ENCODE assay signal across 25 cellular contexts in the genomic region with DNA sequence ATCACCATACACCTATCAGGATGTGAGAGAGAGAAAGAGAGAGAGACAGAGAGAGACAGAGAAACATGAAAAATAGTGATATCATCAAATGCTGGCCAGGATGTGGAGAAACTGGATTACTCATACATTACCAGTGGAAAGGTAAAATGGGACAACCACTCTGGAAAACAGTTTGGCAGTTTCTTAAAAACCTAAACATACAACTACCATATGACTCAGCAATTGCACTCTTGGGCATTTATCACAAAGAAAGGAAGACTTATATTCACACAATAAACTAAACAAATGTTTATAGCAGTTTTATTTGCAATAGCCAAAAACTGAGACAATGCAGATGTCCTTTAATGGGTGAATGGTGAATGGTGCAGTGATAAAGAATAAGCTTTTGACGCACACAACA. TPM values are rescaled to one million over a fixed set of nuclear protein-coding genes. Genes with fewer than 3 reads are reported as not detected.
DNase-seq lines count a peak whose midpoint lies in the region; ATAC-seq, FAIRE-seq and TF ChIP-seq lines count a peak whose summit lies in the region.
"Had no signal": no experiment of that assay in that cellular context is flagged by ENCODE, and none has a peak within 500 bp of the region (broad histone marks: within the 10 kb centered on the region; RNA-seq: fewer than 3 reads in every experiment).

No MANE protein-coding gene starts in this region.

- no peaks in the 10 kb centered on the region for H3K79me2 ChIP-seq in HepG2 (ENCODE audit: insufficient read depth, low read length)

- no peak overlapping the region for H2AFZ ChIP-seq in HepG2 (ENCODE audit: low read length)

- no peak for TF ChIP-seq POLR2A in HepG2 (IDR thresholded peaks at IDR 0.05; ENCODE audit: insufficient read depth in 1 of 2, low read depth in 2 of 2, low read length in 2 of 2)
- no peak for TF ChIP-seq POLR2A in right lobe of liver (IDR thresholded peaks at IDR 0.05)

- no peaks in the 10 kb centered on the region for H3K36me3 Mint-ChIP-seq in naive thymus-derived CD4-positive, alpha-beta T cell
- H3K36me3 Mint-ChIP-seq: activated naive CD4-positive, alpha-beta T cell treated with anti-CD3 and anti-CD28 coated beads, Interleukin-2, amount 10 ng/mL, durations not matched to agents 7 days and 5 days; memory B cell; T-cell had no signal

- in situ Hi-C loops in HepG2 (cut with HindIII; ENCODE audit: extremely low pct_ligation_motif_present, low pct_unique_long_range_greater_than_20kb) (no loop called here), SK-MEL-5 (cut with HindIII; ENCODE audit: low pct_unique_long_range_greater_than_20kb, low sequenced_read_pairs) (no loop called here)

- POLR2A ChIA-PET in HepG2 (lab: Yijun Ruan, JAX): no interaction called here
- POLR2A ChIA-PET in naive thymus-derived CD4-positive, alpha-beta T cell (lab: Charles Lee): no interaction called here

- H3K4me3 Mint-ChIP-seq in naive thymus-derived CD4-positive, alpha-beta T cell: no peak overlapping the region
- H3K4me3 Mint-ChIP-seq: activated naive CD4-positive, alpha-beta T cell treated with anti-CD3 and anti-CD28 coated beads, Interleukin-2, amount 10 ng/mL, durations not matched to agents 7 days and 5 days; activated T-cell treated with anti-CD3 and anti-CD28 coated beads, Interleukin-2, amount 50 U/mL, for 72 hours; B cell; central memory CD8-positive, alpha-beta T cell; memory B cell; stimulated activated naive CD8-positive, alpha-beta T cell treated with anti-CD3 and anti-CD28 coated beads, Interleukin-15, Interleukin-2, amounts not matched to agents 100 ng/mL and 50 ng/mL, for 24 hours; T-cell had no signal

- peaks cover 0 to 14% (median 7%) of the 10 kb centered on the region in 11 donors for H3K9me3 Mint-ChIP-seq in naive thymus-derived CD4-positive, alpha-beta T cell
- H3K9me3 Mint-ChIP-seq: activated naive CD4-positive, alpha-beta T cell treated with anti-CD3 and anti-CD28 coated beads, Interleukin-2, amount 10 ng/mL, durations not matched to agents 7 days and 5 days had no signal

- H3K9me3 ChIP-seq in HepG2 (ENCODE audit: low read length): peaks cover 16% of the 10 kb centered on the region
- H3K9me3 ChIP-seq in right lobe of liver: no peaks in the 10 kb centered on the region
- no peaks in the 10 kb centered on the region for H3K9me3 ChIP-seq in BE2C
- H3K9me3 ChIP-seq in naive thymus-derived CD4-positive, alpha-beta T cell (ENCODE audit: control insufficient read depth in 2 of 3, low read length in 3 of 3): no peaks in the 10 kb centered on the region
- H3K9me3 ChIP-seq: thyroid gland had no signal

- no peak overlapping the region for H3K9ac ChIP-seq in HepG2 (ENCODE audit: insufficient read depth, low read depth, low read length)

- TF ChIP-seq EP300 in HepG2 (IDR thresholded peaks at IDR 0.05; ENCODE audit: low read depth in 2 of 2, low read length in 2 of 2) (no peak), HepG2 (CRISPR knock-in tag; IDR thresholded peaks at IDR 0.05; ENCODE audit: borderline replicate concordance) (no peak)

- H3K4me2 ChIP-seq in HepG2 (ENCODE audit: low read depth, low read length): no peak overlapping the region

- H3K36me3 ChIP-seq in HepG2 (replicated peaks in 1 of 2; ENCODE audit: control insufficient read depth in 1 of 2, insufficient read depth in 2 of 2, low read length in 2 of 2): no peaks in the 10 kb centered on the region
- no peaks in the 10 kb centered on the region for H3K36me3 ChIP-seq in right lobe of liver
- H3K36me3 ChIP-seq in BE2C: no peaks in the 10 kb centered on the region
- H3K36me3 ChIP-seq in naive thymus-derived CD4-positive, alpha-beta T cell (ENCODE audit: control insufficient read depth in 2 of 3, insufficient read depth in 3 of 3, low read length in 3 of 3): no peaks in the 10 kb centered on the region
- H3K36me3 ChIP-seq: thyroid gland had no signal

- DNase-seq in HepG2 (ENCODE audit: low spot score): no peak
- DNase-seq in right lobe of liver: no peak
- peak; percentile 66 for DNase-seq in SK-MEL-5 (ENCODE audit: low read depth, low spot score)
- DNase-seq in fibroblast of mammary gland (ENCODE audit: low read depth): peak; percentile 82
- DNase-seq in AG20443 (ENCODE audit: low spot score): no peak
- DNase-seq in BE2C: no peak
- no peak for DNase-seq in naive thymus-derived CD4-positive, alpha-beta T cell
- DNase-seq: 8988T; activated naive CD4-positive, alpha-beta T cell treated with anti-CD3 and anti-CD28 coated beads, Interleukin-2, amount 10 ng/mL, durations not matched to agents 7 days and 5 days; activated T-cell treated with anti-CD3 and anti-CD28 coated beads, Interleukin-2, amount 50 U/mL, for 72 hours; NCI-H2171 treated with DMSO at 0.1 percent for 48 hours; NCI-H82; right cardiac atrium; SHP77 treated with DMSO at 0.1 percent for 48 hours; T-cell; thyroid gland had no signal

- H3K27me3 Mint-ChIP-seq in naive thymus-derived CD4-positive, alpha-beta T cell: peaks cover 29 to 51% (median 48%) of the 10 kb centered on the region in 5 donors

- H3K27me3 ChIP-seq in HepG2 (ENCODE audit: control insufficient read depth in 1 of 2, insufficient read depth in 2 of 2, low read length in 2 of 2) (peaks cover 0 to 12% of the 10 kb centered on the region in 2 experiments; a peak in 2 of 5 replicates), right lobe of liver (no peaks in the 10 kb centered on the region), BE2C (peaks cover 66% of the 10 kb centered on the region)
- peaks cover 0 to 3% of the 10 kb centered on the region in 2 donors for H3K27me3 ChIP-seq in naive thymus-derived CD4-positive, alpha-beta T cell (ENCODE audit: control insufficient read depth in 2 of 2, insufficient read depth in 2 of 2, low read length in 2 of 2)
- H3K27me3 ChIP-seq: thyroid gland had no signal

- H3K4me1 Mint-ChIP-seq in naive thymus-derived CD4-positive, alpha-beta T cell: peaks cover 0 to 2% (median 0%) of the 10 kb centered on the region in 7 donors
- H3K4me1 Mint-ChIP-seq: activated naive CD4-positive, alpha-beta T cell treated with anti-CD3 and anti-CD28 coated beads, Interleukin-2, amount 10 ng/mL, durations not matched to agents 7 days and 5 days; B cell; central memory CD8-positive, alpha-beta T cell; memory B cell; T-cell had no signal

- H3K4me3 ChIP-seq in HepG2 (replicated peaks in 1 of 3; ENCODE audit: insufficient read depth in 1 of 3, low read depth in 2 of 3, low read length in 3 of 3): no peak overlapping the region
- no peak overlapping the region for H3K4me3 ChIP-seq in right lobe of liver
- H3K4me3 ChIP-seq in fibroblast of mammary gland (ENCODE audit: control insufficient read depth, low read depth, low read length): no peak overlapping the region
- no peak overlapping the region for H3K4me3 ChIP-seq in BE2C (ENCODE audit: low read depth, low read length)
- no peak overlapping the region for H3K4me3 ChIP-seq in naive thymus-derived CD4-positive, alpha-beta T cell (ENCODE audit: low read length)
- H3K4me3 ChIP-seq: thyroid gland had no signal

- no peak overlapping the region for H3K27ac Mint-ChIP-seq in naive thymus-derived CD4-positive, alpha-beta T cell
- H3K27ac Mint-ChIP-seq: activated naive CD4-positive, alpha-beta T cell treated with anti-CD3 and anti-CD28 coated beads, Interleukin-2, amount 10 ng/mL, durations not matched to agents 7 days and 5 days; activated T-cell treated with anti-CD3 and anti-CD28 coated beads, Interleukin-2, amount 50 U/mL, for 72 hours; B cell; memory B cell; stimulated activated naive CD8-positive, alpha-beta T cell treated with anti-CD3 and anti-CD28 coated beads, Interleukin-15, Interleukin-2, amounts not matched to agents 100 ng/mL and 50 ng/mL, for 24 hours; T-cell had no signal

- no TSS peak for BruUV-seq in HepG2 (replicated peaks; lab: Mats Ljungman, UMichigan)

- no peak for FAIRE-seq in HepG2 (lab: Jason Lieb, UNC)
- FAIRE-seq: endothelial cell of umbilical vein, GM12891, TTC549 had no signal

- CTCF ChIA-PET in HepG2 (lab: Yijun Ruan, JAX; ENCODE audit: low intra/inter-chr PET ratio, low total read pairs): no interaction called here
- CTCF ChIA-PET in naive thymus-derived CD4-positive, alpha-beta T cell (lab: Charles Lee): interaction anchor here (0.6 kb wide), 1 partner anchor 191 kb away, joined by 3 read pairs; no protein-coding TSS in a partner anchor

- H3K27ac ChIP-seq in HepG2 (ENCODE audit: extremely low read length, insufficient read depth, low read length) (no peak overlapping the region), right lobe of liver (no peak overlapping the region)
- no peak overlapping the region for H3K27ac ChIP-seq in naive thymus-derived CD4-positive, alpha-beta T cell (ENCODE audit: low read depth, low read length)
- H3K27ac ChIP-seq: thyroid gland had no signal

- H3K4me1 ChIP-seq in HepG2 (ENCODE audit: insufficient read depth, low read length) (peaks cover 6% of the 10 kb centered on the region; the same call in 1 of the 2 replicates), right lobe of liver (no peaks in the 10 kb centered on the region), BE2C (no peaks in the 10 kb centered on the region)
- H3K4me1 ChIP-seq in naive thymus-derived CD4-positive, alpha-beta T cell (ENCODE audit: control insufficient read depth in 2 of 2, insufficient read depth in 2 of 2, low read length in 2 of 2): no peaks in the 10 kb centered on the region
- H3K4me1 ChIP-seq: thyroid gland had no signal

- ATAC-seq in HepG2: no peak
- ATAC-seq in right lobe of liver: no peak
- ATAC-seq in naive thymus-derived CD4-positive, alpha-beta T cell: no peak
- ATAC-seq in GM18868 (IDR thresholded peaks at IDR 0.05; ENCODE audit: unreplicated experiment): no peak
- ATAC-seq: activated T-cell treated with anti-CD3 and anti-CD28 coated beads, Interleukin-2, amount 50 U/mL, for 72 hours; right cardiac atrium; T-cell had no signal

- TF ChIP-seq RAD21 in HepG2 (CRISPR knock-in tag; IDR thresholded peaks at IDR 0.05): no peak

- WGBS in HepG2 (ENCODE audit: low lambda C conversion rate): 90% methylated on average over 1 of the region's 1 CpG
- WGBS in right lobe of liver (ENCODE audit: insufficient coverage, low coverage, low lambda C conversion rate, missing lambda C conversion rate): 56% methylated on average over 1 of the region's 1 CpG

- TF ChIP-seq CTCF in HepG2 (CRISPR knock-in tag; IDR thresholded peaks at IDR 0.05) (no peak), right lobe of liver (IDR thresholded peaks at IDR 0.05) (no peak), fibroblast of mammary gland (conservative IDR thresholded peaks at IDR 0.05; ENCODE audit: control insufficient read depth, insufficient read depth, low read depth, low read length) (no peak), BE2C (IDR thresholded peaks at IDR 0.05; ENCODE audit: low read depth, low read length) (no peak)

- intact Hi-C loops in HepG2 (cut with micrococcal nuclease; ENCODE audit: unreplicated experiment): no loop called here
- intact Hi-C loops in right lobe of liver (cut with DNase I): no loop called here
- intact Hi-C loops in naive thymus-derived CD4-positive, alpha-beta T cell (cut with micrococcal nuclease): no loop called here

- no peaks in the 10 kb centered on the region for H4K20me1 ChIP-seq in HepG2 (ENCODE audit: insufficient read depth, low read length)

RNA-seq across cellular contexts. Expression of a gene that starts 29.1 kb away (rescaled TPM):
- total RNA-seq in HepG2 (2016; rRNA removed; fragmentation: Illumina TruSeq; extraction: Trizol) (0.10 and 0.18 TPM in 2 replicates), right lobe of liver (under 1 TPM in 5 of 6 experiments, not detected in 1; 0.14 to 0.42 (median 0.27) TPM)
- not detected in 2 replicates for total RNA-seq in HepG2 (2016; cell fraction: cytosol; rRNA removed; fragmentation: Illumina TruSeq; extraction: Trizol; ENCODE audit: low read depth)
- 0.13 and 0.22 TPM in 2 replicates for total RNA-seq in HepG2 (2016; cell fraction: insoluble cytoplasmic fraction; rRNA removed; fragmentation: Illumina TruSeq; extraction: Trizol)
- total RNA-seq in HepG2 (2016; cell fraction: membrane; rRNA removed; fragmentation: Illumina TruSeq; extraction: Trizol): not detected in 2 replicates
- 0.22 and 0.53 TPM in 2 replicates for total RNA-seq in HepG2 (2016; cell fraction: nucleus; rRNA removed; fragmentation: Illumina TruSeq; extraction: Trizol)
- 0.95 and 1.2 TPM in 2 replicates for polyA plus RNA-seq in HepG2 (2011; rRNA removed)
- 0.55 and 0.62 TPM in 2 replicates for polyA plus RNA-seq in HepG2 (2011; cell fraction: cytosol; rRNA removed)
- polyA plus RNA-seq in HepG2 (2011; cell fraction: nucleus; rRNA removed): 10.4 and 15.1 TPM in 2 replicates
- polyA plus RNA-seq in HepG2 (2012): 0.32 and 0.75 TPM in 2 replicates
- polyA plus RNA-seq in HepG2 (2016; cell fraction: cytosol; fragmentation: Illumina TruSeq; extraction: Trizol; ENCODE audit: low read depth): 0.05 TPM in 1 of 2 replicates, not detected in the other
- polyA plus RNA-seq in HepG2 (2016; cell fraction: insoluble cytoplasmic fraction; fragmentation: Illumina TruSeq; extraction: Trizol; ENCODE audit: low read depth): 0.17 TPM in 1 of 2 replicates, not detected in the other
- polyA plus RNA-seq in HepG2 (2016; cell fraction: membrane; fragmentation: Illumina TruSeq; extraction: Trizol; ENCODE audit: low read depth): 0.13 TPM in 1 of 2 replicates, not detected in the other
- polyA plus RNA-seq in HepG2 (2016; cell fraction: nucleus; fragmentation: Illumina TruSeq; extraction: Trizol; ENCODE audit: insufficient read depth, low read depth): 0.52 and 0.57 TPM in 2 replicates
- polyA minus RNA-seq in HepG2 (2011; rRNA and poly(A)+ RNA removed; ENCODE audit: low replicate concordance): 1.2 TPM in 1 of 2 replicates, not detected in the other
- 0.70 TPM in 1 of 2 replicates, not detected in the other for polyA minus RNA-seq in HepG2 (2011; cell fraction: cytosol; rRNA and poly(A)+ RNA removed)
- polyA minus RNA-seq in HepG2 (2011; cell fraction: nucleus; rRNA and poly(A)+ RNA removed): 2.1 and 2.6 TPM in 2 replicates
- total RNA-seq in SK-MEL-5 (2014; rRNA removed; shearing (Covaris generic)): 2.9 and 4.0 TPM in 2 replicates
- polyA plus RNA-seq in SK-MEL-5 (2015; cell fraction: cytosol; rRNA removed): 6.1 and 7.0 TPM in 2 replicates
- polyA plus RNA-seq in SK-MEL-5 (2015; cell fraction: nucleus; rRNA removed): 69.3 and 76.3 TPM in 2 replicates
- 28.9 TPM for polyA plus RNA-seq in BE2C (2012; ENCODE audit: insufficient read depth, insufficient read length, low read depth)
- total RNA-seq in naive thymus-derived CD4-positive, alpha-beta T cell: 1 to 10 TPM in 1 of 5 experiments, under 1 TPM in 2, not detected in 2; 0.19 to 3.4 (median 0.34) TPM
- polyA plus RNA-seq in naive thymus-derived CD4-positive, alpha-beta T cell: not detected
- total RNA-seq: activated T-cell treated with anti-CD3 and anti-CD28 coated beads, Interleukin-2, amount 50 U/mL, for 72 hours; B cell; OCI-LY7 had no signal

RNA-seq across cellular contexts. Expression of a gene that starts 58.9 kb away (rescaled TPM):
- total RNA-seq in HepG2 (2016; rRNA removed; fragmentation: Illumina TruSeq; extraction: Trizol): 5.6 and 12.8 TPM in 2 replicates
- 3.5 and 4.7 TPM in 2 replicates for total RNA-seq in HepG2 (2016; cell fraction: cytosol; rRNA removed; fragmentation: Illumina TruSeq; extraction: Trizol; ENCODE audit: low read depth)
- 5.0 and 14.2 TPM in 2 replicates for total RNA-seq in HepG2 (2016; cell fraction: insoluble cytoplasmic fraction; rRNA removed; fragmentation: Illumina TruSeq; extraction: Trizol)
- 2.7 and 3.2 TPM in 2 replicates for total RNA-seq in HepG2 (2016; cell fraction: membrane; rRNA removed; fragmentation: Illumina TruSeq; extraction: Trizol)
- 20.7 and 21.9 TPM in 2 replicates for total RNA-seq in HepG2 (2016; cell fraction: nucleus; rRNA removed; fragmentation: Illumina TruSeq; extraction: Trizol)
- 24.0 and 30.2 TPM in 2 replicates for polyA plus RNA-seq in HepG2 (2011; rRNA removed)
- polyA plus RNA-seq in HepG2 (2011; cell fraction: cytosol; rRNA removed): 5.6 and 8.5 TPM in 2 replicates
- 272 and 337 TPM in 2 replicates for polyA plus RNA-seq in HepG2 (2011; cell fraction: nucleus; rRNA removed)
- 18.1 and 20.5 TPM in 2 replicates for polyA plus RNA-seq in HepG2 (2012)
- 0.70 and 0.72 TPM in 2 replicates for polyA plus RNA-seq in HepG2 (2016; cell fraction: cytosol; fragmentation: Illumina TruSeq; extraction: Trizol; ENCODE audit: low read depth)
- 3.7 and 5.6 TPM in 2 replicates for polyA plus RNA-seq in HepG2 (2016; cell fraction: insoluble cytoplasmic fraction; fragmentation: Illumina TruSeq; extraction: Trizol; ENCODE audit: low read depth)
- polyA plus RNA-seq in HepG2 (2016; cell fraction: membrane; fragmentation: Illumina TruSeq; extraction: Trizol; ENCODE audit: low read depth): 1.2 TPM in 2 replicates
- polyA plus RNA-seq in HepG2 (2016; cell fraction: nucleus; fragmentation: Illumina TruSeq; extraction: Trizol; ENCODE audit: insufficient read depth, low read depth): 44.8 and 52.7 TPM in 2 replicates
- polyA minus RNA-seq in HepG2 (2011; rRNA and poly(A)+ RNA removed; ENCODE audit: low replicate concordance): 23.0 and 45.7 TPM in 2 replicates
- 8.2 and 10.4 TPM in 2 replicates for polyA minus RNA-seq in HepG2 (2011; cell fraction: cytosol; rRNA and poly(A)+ RNA removed)
- 52.1 and 52.7 TPM in 2 replicates for polyA minus RNA-seq in HepG2 (2011; cell fraction: nucleus; rRNA and poly(A)+ RNA removed)
- total RNA-seq in right lobe of liver: 10 to 100 TPM in 1 of 6 experiments, 1 to 10 TPM in 5; 3.6 to 10.8 (median 6.6) TPM
- 13.9 and 14.7 TPM in 2 replicates for total RNA-seq in SK-MEL-5 (2014; rRNA removed; shearing (Covaris generic))
- polyA plus RNA-seq in SK-MEL-5 (2015; cell fraction: cytosol; rRNA removed): 13.2 and 18.7 TPM in 2 replicates
- polyA plus RNA-seq in SK-MEL-5 (2015; cell fraction: nucleus; rRNA removed): 224 and 322 TPM in 2 replicates
- polyA plus RNA-seq in BE2C (2012; ENCODE audit: insufficient read depth, insufficient read length, low read depth): 72.5 TPM
- 10 to 100 TPM; 33.6 to 46.4 (median 42.6) TPM for total RNA-seq in naive thymus-derived CD4-positive, alpha-beta T cell
- polyA plus RNA-seq in naive thymus-derived CD4-positive, alpha-beta T cell: 10 to 100 TPM in 1 of 2 donors, 1 to 10 TPM in 1; 6.8 to 13.0 TPM

Comparison
In these comparisons a context has a peak if more than half of its experiments do, and no peak if none do; other contexts are left out.
1. DNase-seq: peak in SK-MEL-5 (single experiment) and fibroblast of mammary gland (single experiment); none in HepG2 (single experiment), right lobe of liver (0 of 3), AG20443 (single experiment), BE2C (single experiment) and naive thymus-derived CD4-positive, alpha-beta T cell (0 of 9).